In the genomic region with DNA sequence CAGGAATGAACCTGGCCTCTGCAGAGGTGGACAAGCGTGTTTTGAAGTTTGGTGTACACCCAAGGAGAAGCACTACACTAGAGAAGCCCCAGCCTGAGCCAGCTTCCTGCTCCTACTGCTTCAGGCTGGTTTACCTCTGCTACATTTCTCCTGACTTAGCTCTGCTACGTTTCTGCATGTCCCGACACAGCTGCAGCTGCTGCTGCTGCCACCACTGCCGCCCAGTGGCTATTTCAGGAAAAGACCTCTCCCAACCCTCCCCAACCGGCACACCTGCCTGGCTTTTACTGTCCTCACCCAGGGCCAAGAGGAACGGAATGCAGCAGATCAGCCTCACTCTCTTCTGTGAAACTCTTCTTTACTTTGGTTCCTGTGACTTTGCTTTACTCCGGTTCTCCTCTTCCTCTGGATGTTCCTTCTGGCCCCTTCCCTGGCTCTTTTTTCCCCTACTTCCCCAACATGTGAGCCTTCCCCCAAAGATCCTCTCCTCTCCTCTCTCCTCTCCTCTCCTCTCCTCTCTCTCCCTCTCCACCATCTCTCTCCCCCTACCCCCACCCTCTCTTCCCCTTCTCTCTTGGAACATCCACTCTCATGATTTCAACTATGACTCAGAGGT, we compare ENCODE assay signal across 8 cellular contexts. TPM values are rescaled to one million over a fixed set of nuclear protein-coding genes. Genes with fewer than 3 reads are reported as not detected.
A peak's percentile ranks its signal among the peaks of the same experiment; 100 is the strongest.
DNase-seq lines count a peak whose midpoint lies in the region; ATAC-seq lines count a peak whose summit lies in the region.

No MANE protein-coding gene starts in this region.

- ATAC-seq in HG02884 (IDR thresholded peaks at IDR 0.05; ENCODE audit: unreplicated experiment) (peak; percentile 54), GM21526 (IDR thresholded peaks at IDR 0.05; ENCODE audit: low FRiP score, unreplicated experiment) (no peak)
- peak; percentile 77 for ATAC-seq in activated naive CD8-positive, alpha-beta T cell treated with anti-CD3 and anti-CD28 coated beads, Interleukin-2, amount 10 ng/mL, durations not matched to agents 7 days and 5 days (ENCODE audit: low read depth)
- peak; percentile 53 for ATAC-seq in stimulated activated effector memory CD8-positive, alpha-beta T cell treated with anti-CD3 and anti-CD28 coated beads, Interleukin-12 subunit alpha, Interleukin-12 subunit beta, amount 100 ng/mL, for 72 hours

- no peak overlapping the region for H3K4me3 Mint-ChIP-seq in activated naive CD8-positive, alpha-beta T cell treated with anti-CD3 and anti-CD28 coated beads, Interleukin-2, amount 10 ng/mL, durations not matched to agents 7 days and 5 days
- H3K4me3 Mint-ChIP-seq in stimulated activated effector memory CD8-positive, alpha-beta T cell treated with anti-CD3 and anti-CD28 coated beads, Interleukin-12 subunit alpha, Interleukin-12 subunit beta, amount 100 ng/mL, for 72 hours = no peak overlapping the region

- DNase-seq in NCI-H2227 (lab: John Stamatoyannopoulos, UW; ENCODE audit: unreplicated experiment) = peak; percentile 29
- DNase-seq in NCI-H2227 treated with DMSO at 0.1 percent for 48 hours (lab: John Stamatoyannopoulos, UW) = no peak
- peak; percentile 65 for DNase-seq in NCI-H69 (lab: John Stamatoyannopoulos, UW)
- peak; percentile 36 for DNase-seq in activated naive CD8-positive, alpha-beta T cell treated with anti-CD3 and anti-CD28 coated beads, Interleukin-2, amount 10 ng/mL, durations not matched to agents 7 days and 5 days
- DNase-seq in iPS-NIHi11 (ENCODE audit: low spot score) = peak; percentile 63
- peak in 1 of 2 donors; percentile 50 for DNase-seq in stimulated activated effector memory CD8-positive, alpha-beta T cell treated with anti-CD3 and anti-CD28 coated beads, Interleukin-12 subunit alpha, Interleukin-12 subunit beta, amount 100 ng/mL, for 72 hours (ENCODE audit: low spot score in 2 of 2)

- no peaks in the 10 kb centered on the region for H3K36me3 Mint-ChIP-seq in activated naive CD8-positive, alpha-beta T cell treated with anti-CD3 and anti-CD28 coated beads, Interleukin-2, amount 10 ng/mL, durations not matched to agents 7 days and 5 days
- H3K36me3 Mint-ChIP-seq in stimulated activated effector memory CD8-positive, alpha-beta T cell treated with anti-CD3 and anti-CD28 coated beads, Interleukin-12 subunit alpha, Interleukin-12 subunit beta, amount 100 ng/mL, for 72 hours = no peaks in the 10 kb centered on the region

- no peak overlapping the region for H3K27ac Mint-ChIP-seq in activated naive CD8-positive, alpha-beta T cell treated with anti-CD3 and anti-CD28 coated beads, Interleukin-2, amount 10 ng/mL, durations not matched to agents 7 days and 5 days
- H3K27ac Mint-ChIP-seq in stimulated activated effector memory CD8-positive, alpha-beta T cell treated with anti-CD3 and anti-CD28 coated beads, Interleukin-12 subunit alpha, Interleukin-12 subunit beta, amount 100 ng/mL, for 72 hours = no peak overlapping the region

- H3K4me1 Mint-ChIP-seq in activated naive CD8-positive, alpha-beta T cell treated with anti-CD3 and anti-CD28 coated beads, Interleukin-2, amount 10 ng/mL, durations not matched to agents 7 days and 5 days = peaks cover 1% of the 10 kb centered on the region
- H3K4me1 Mint-ChIP-seq in stimulated activated effector memory CD8-positive, alpha-beta T cell treated with anti-CD3 and anti-CD28 coated beads, Interleukin-12 subunit alpha, Interleukin-12 subunit beta, amount 100 ng/mL, for 72 hours = no peaks in the 10 kb centered on the region

- H3K27me3 Mint-ChIP-seq in activated naive CD8-positive, alpha-beta T cell treated with anti-CD3 and anti-CD28 coated beads, Interleukin-2, amount 10 ng/mL, durations not matched to agents 7 days and 5 days = peaks cover 2% of the 10 kb centered on the region

- POLR2A ChIA-PET in activated naive CD8-positive, alpha-beta T cell treated with anti-CD3 and anti-CD28 coated beads, Interleukin-2, amount 10 ng/mL, durations not matched to agents 7 days and 5 days (lab: Charles Lee) = no interaction called here

- no peaks in the 10 kb centered on the region for H3K9me3 Mint-ChIP-seq in activated naive CD8-positive, alpha-beta T cell treated with anti-CD3 and anti-CD28 coated beads, Interleukin-2, amount 10 ng/mL, durations not matched to agents 7 days and 5 days
- H3K9me3 Mint-ChIP-seq in stimulated activated effector memory CD8-positive, alpha-beta T cell treated with anti-CD3 and anti-CD28 coated beads, Interleukin-12 subunit alpha, Interleukin-12 subunit beta, amount 100 ng/mL, for 72 hours = no peaks in the 10 kb centered on the region

RNA-seq across cellular contexts. Expression of gene P2RY4, which starts 3.1 kb away (rescaled TPM):
- under 1 TPM in 1 of 2 experiments, not detected in 1; 0.19 TPM for total RNA-seq in activated naive CD8-positive, alpha-beta T cell treated with anti-CD3 and anti-CD28 coated beads, Interleukin-2, amount 10 ng/mL, durations not matched to agents 7 days and 5 days

RNA-seq across cellular contexts. Expression of gene ARR3, which starts 5.1 kb away (rescaled TPM):
- total RNA-seq in activated naive CD8-positive, alpha-beta T cell treated with anti-CD3 and anti-CD28 coated beads, Interleukin-2, amount 10 ng/mL, durations not matched to agents 7 days and 5 days = not detected

RNA-seq across cellular contexts. Expression of gene RAB41, which starts 18.9 kb away (rescaled TPM):
- not detected for total RNA-seq in activated naive CD8-positive, alpha-beta T cell treated with anti-CD3 and anti-CD28 coated beads, Interleukin-2, amount 10 ng/mL, durations not matched to agents 7 days and 5 days

RNA-seq across cellular contexts. Expression of gene PDZD11, which starts 26.7 kb away (rescaled TPM):
- total RNA-seq in activated naive CD8-positive, alpha-beta T cell treated with anti-CD3 and anti-CD28 coated beads, Interleukin-2, amount 10 ng/mL, durations not matched to agents 7 days and 5 days = 10 to 100 TPM; 27.0 to 31.2 TPM

RNA-seq across cellular contexts. Expression of gene KIF4A, which starts 26.8 kb away (rescaled TPM):
- total RNA-seq in activated naive CD8-positive, alpha-beta T cell treated with anti-CD3 and anti-CD28 coated beads, Interleukin-2, amount 10 ng/mL, durations not matched to agents 7 days and 5 days = 10 to 100 TPM; 27.9 to 28.8 TPM
